In genomic region chr1:209784276-209785169, GRCh38 we compare ENCODE assay signal across 8 cellular contexts. TPM values are rescaled to one million over a fixed set of nuclear protein-coding genes. Genes with fewer than 3 reads are reported as not detected.
DNase-seq lines count a peak whose midpoint lies in the region; ATAC-seq and TF ChIP-seq lines count a peak whose summit lies in the region.

TSS of gene C1orf74 (minus strand) at chr1:209784559. CDS start at chr1:209783634, 925 bp downstream.

- H3K36me3 Mint-ChIP-seq in activated T-helper 2 cell treated with anti-CD3 and anti-CD28 coated beads, Interferon-gamma antibody, Interleukin-2, Interleukin-4, amounts not matched to agents 10 μg/mL and 5 μg/mL and 100 μg/mL, durations not matched to agents 14 hours and 24 hours and 36 hours (ENCODE audit: low read depth), result peaks cover 37% of the 10 kb centered on the region
- H3K36me3 Mint-ChIP-seq in naive thymus-derived CD4-positive, alpha-beta T cell, result peaks cover 4 to 36% (median 24%) of the 10 kb centered on the region in 5 donors
- H3K36me3 Mint-ChIP-seq in stimulated activated memory B cell treated with anti-CD40 and anti-IgM and Interleukin-4, amounts not matched to agents 10 μg/mL and 1 μg/mL and 100 μg/mL, for 72 hours, result peaks cover 26% of the 10 kb centered on the region

- H3K4me1 Mint-ChIP-seq in activated T-helper 2 cell treated with anti-CD3 and anti-CD28 coated beads, Interferon-gamma antibody, Interleukin-2, Interleukin-4, amounts not matched to agents 10 μg/mL and 5 μg/mL and 100 μg/mL, durations not matched to agents 14 hours and 24 hours and 36 hours (ENCODE audit: low read depth), result peaks cover 51% of the 10 kb centered on the region
- H3K4me1 Mint-ChIP-seq in naive thymus-derived CD4-positive, alpha-beta T cell, result peaks cover 9 to 63% (median 37%) of the 10 kb centered on the region in 7 donors
- H3K4me1 Mint-ChIP-seq in stimulated activated memory B cell treated with anti-CD40 and anti-IgM and Interleukin-4, amounts not matched to agents 10 μg/mL and 1 μg/mL and 100 μg/mL, for 72 hours, result peaks cover 20% of the 10 kb centered on the region

- H3K27me3 Mint-ChIP-seq in activated T-helper 2 cell treated with anti-CD3 and anti-CD28 coated beads, Interferon-gamma antibody, Interleukin-2, Interleukin-4, amounts not matched to agents 10 μg/mL and 5 μg/mL and 100 μg/mL, durations not matched to agents 14 hours and 24 hours and 36 hours (ENCODE audit: low read depth), result no peaks in the 10 kb centered on the region
- H3K27me3 Mint-ChIP-seq in naive thymus-derived CD4-positive, alpha-beta T cell, result peaks cover 5 to 9% (median 8%) of the 10 kb centered on the region in 5 donors
- peaks cover 18% of the 10 kb centered on the region for H3K27me3 Mint-ChIP-seq in stimulated activated memory B cell treated with anti-CD40 and anti-IgM and Interleukin-4, amounts not matched to agents 10 μg/mL and 1 μg/mL and 100 μg/mL, for 72 hours

- H3K4me1 ChIP-seq in naive thymus-derived CD4-positive, alpha-beta T cell (ENCODE audit: control insufficient read depth in 2 of 2, insufficient read depth in 2 of 2, low read length in 2 of 2), result peaks cover 11 to 19% of the 10 kb centered on the region in 2 donors

- peaks cover 4 to 23% (median 6%) of the 10 kb centered on the region in 3 experiments for H3K36me3 ChIP-seq in naive thymus-derived CD4-positive, alpha-beta T cell (ENCODE audit: control insufficient read depth in 2 of 3, insufficient read depth in 3 of 3, low read length in 3 of 3)

- no peaks in the 10 kb centered on the region for H3K27me3 ChIP-seq in naive thymus-derived CD4-positive, alpha-beta T cell (ENCODE audit: control insufficient read depth in 2 of 2, insufficient read depth in 2 of 2, low read length in 2 of 2)

- peak within 1 kb of the TSS; percentile 90 for H3K27ac ChIP-seq in naive thymus-derived CD4-positive, alpha-beta T cell (ENCODE audit: low read depth, low read length)

- DNase-seq in EL, result peak; percentile 98
- peak; percentile 97 for DNase-seq in H4 (ENCODE audit: low spot score)
- peak; percentile 92 for DNase-seq in LNCaP clone FGC (ENCODE audit: low read depth)
- peak; percentile 100 for DNase-seq in RPMI8226
- DNase-seq in activated T-helper 2 cell treated with anti-CD3 and anti-CD28 coated beads, Interferon-gamma antibody, Interleukin-2, Interleukin-4, amounts not matched to agents 10 μg/mL and 5 μg/mL and 100 μg/mL, durations not matched to agents 14 hours and 24 hours and 36 hours (ENCODE audit: low spot score), result peak; percentile 99
- DNase-seq in fibroblast of mammary gland (ENCODE audit: low read depth), result peak; percentile 95
- peak; percentile 97 to 100 (median 99) for DNase-seq in naive thymus-derived CD4-positive, alpha-beta T cell

- CTCF ChIA-PET in naive thymus-derived CD4-positive, alpha-beta T cell (lab: Charles Lee), result interaction anchor here (0.6 to 2.3 kb wide), 7 partner anchors 8 to 585 kb away, joined by 3 to 9 read pairs (median 3); no protein-coding TSS in a partner anchor

- H3K4me3 ChIP-seq in LNCaP clone FGC (ENCODE audit: low read depth, low read length) (peak within 1 kb of the TSS; percentile 84), fibroblast of mammary gland (ENCODE audit: control insufficient read depth, low read depth, low read length) (peak within 1 kb of the TSS; percentile 94)
- H3K4me3 ChIP-seq in naive thymus-derived CD4-positive, alpha-beta T cell (ENCODE audit: low read length), result peak within 1 kb of the TSS; percentile 65

- peak within 1 kb of the TSS; percentile 92 for H3K27ac Mint-ChIP-seq in activated T-helper 2 cell treated with anti-CD3 and anti-CD28 coated beads, Interferon-gamma antibody, Interleukin-2, Interleukin-4, amounts not matched to agents 10 μg/mL and 5 μg/mL and 100 μg/mL, durations not matched to agents 14 hours and 24 hours and 36 hours
- H3K27ac Mint-ChIP-seq in naive thymus-derived CD4-positive, alpha-beta T cell, result peak within 1 kb of the TSS; percentile 92 to 99 (median 97)
- peak within 1 kb of the TSS; percentile 93 for H3K27ac Mint-ChIP-seq in stimulated activated memory B cell treated with anti-CD40 and anti-IgM and Interleukin-4, amounts not matched to agents 10 μg/mL and 1 μg/mL and 100 μg/mL, for 72 hours

- H3K9me3 Mint-ChIP-seq in activated T-helper 2 cell treated with anti-CD3 and anti-CD28 coated beads, Interferon-gamma antibody, Interleukin-2, Interleukin-4, amounts not matched to agents 10 μg/mL and 5 μg/mL and 100 μg/mL, durations not matched to agents 14 hours and 24 hours and 36 hours, result no peaks in the 10 kb centered on the region
- H3K9me3 Mint-ChIP-seq in naive thymus-derived CD4-positive, alpha-beta T cell, result peaks cover 0 to 8% (median 0%) of the 10 kb centered on the region in 11 donors
- H3K9me3 Mint-ChIP-seq in stimulated activated memory B cell treated with anti-CD40 and anti-IgM and Interleukin-4, amounts not matched to agents 10 μg/mL and 1 μg/mL and 100 μg/mL, for 72 hours, result no peaks in the 10 kb centered on the region

- peak within 1 kb of the TSS; percentile 87 for H3K4me3 Mint-ChIP-seq in activated T-helper 2 cell treated with anti-CD3 and anti-CD28 coated beads, Interferon-gamma antibody, Interleukin-2, Interleukin-4, amounts not matched to agents 10 μg/mL and 5 μg/mL and 100 μg/mL, durations not matched to agents 14 hours and 24 hours and 36 hours (ENCODE audit: low read depth)
- peak within 1 kb of the TSS; percentile 86 to 97 (median 92) for H3K4me3 Mint-ChIP-seq in naive thymus-derived CD4-positive, alpha-beta T cell
- peak within 1 kb of the TSS; percentile 88 for H3K4me3 Mint-ChIP-seq in stimulated activated memory B cell treated with anti-CD40 and anti-IgM and Interleukin-4, amounts not matched to agents 10 μg/mL and 1 μg/mL and 100 μg/mL, for 72 hours

- POLR2A ChIA-PET in naive thymus-derived CD4-positive, alpha-beta T cell (lab: Charles Lee), result interaction anchor here (0.6 to 25.1 kb wide), 12 partner anchors 8 to 1728 kb away, joined by 3 to 1558 read pairs (median 5); partner anchors contain the start of genes IRF6, TRAF3IP3 and UTP25

- no peaks in the 10 kb centered on the region for H3K9me3 ChIP-seq in naive thymus-derived CD4-positive, alpha-beta T cell (ENCODE audit: control insufficient read depth in 2 of 3, low read length in 3 of 3)

- TF ChIP-seq CTCF in LNCaP clone FGC (IDR thresholded peaks at IDR 0.05; ENCODE audit: control insufficient read depth, extremely low read depth, insufficient read depth) (no peak), fibroblast of mammary gland (conservative IDR thresholded peaks at IDR 0.05; ENCODE audit: control insufficient read depth, insufficient read depth, low read depth, low read length) (no peak)

- ATAC-seq in naive thymus-derived CD4-positive, alpha-beta T cell, result peak; percentile 99
- peak; percentile 100 for ATAC-seq in stimulated activated memory B cell treated with anti-CD40 and anti-IgM and Interleukin-4, amounts not matched to agents 10 μg/mL and 1 μg/mL and 100 μg/mL, for 72 hours

- intact Hi-C loops in activated T-helper 2 cell treated with anti-CD3 and anti-CD28 coated beads, Interferon-gamma antibody, Interleukin-2, Interleukin-4, amounts not matched to agents 10 μg/mL and 5 μg/mL and 100 μg/mL, durations not matched to agents 14 hours and 24 hours and 36 hours (cut with micrococcal nuclease), result loop anchor here (1.0 kb wide), 4 partner anchors 15 to 43 kb away; partner anchors contain the start of genes TRAF3IP3 and UTP25
- intact Hi-C loops in naive thymus-derived CD4-positive, alpha-beta T cell (cut with micrococcal nuclease), result loop anchor here (1.0 kb wide), 7 partner anchors 15 to 43 kb away; partner anchors contain the start of genes TRAF3IP3 (in 2 of the 2), UTP25 (in 2 of the 2) and IRF6 (in 1 of the 2)

RNA-seq across cellular contexts. Expression of gene C1orf74, which starts in this region (rescaled TPM):
- total RNA-seq in H4 (2014; rRNA removed; shearing (Covaris generic)), result 5.0 and 6.1 TPM in 2 replicates
- total RNA-seq in activated T-helper 2 cell treated with anti-CD3 and anti-CD28 coated beads, Interferon-gamma antibody, Interleukin-2, Interleukin-4, amounts not matched to agents 10 μg/mL and 5 μg/mL and 100 μg/mL, durations not matched to agents 14 hours and 24 hours and 36 hours, result 2.8 and 3.0 TPM in 2 replicates
- 1 to 10 TPM in 3 of 5 experiments, under 1 TPM in 2; 0.51 to 1.5 (median 1.3) TPM for total RNA-seq in naive thymus-derived CD4-positive, alpha-beta T cell
- under 1 TPM; 0.31 to 0.45 TPM for polyA plus RNA-seq in naive thymus-derived CD4-positive, alpha-beta T cell

Comparison
In these comparisons a context has a peak if more than half of its experiments do, and no peak if none do; other contexts are left out.
1. Peak in every context shown above with its lines: DNase-seq, ATAC-seq, H3K4me3 ChIP-seq and H3K27ac ChIP-seq.